Comparison of ENCODE assay signal across 22 cellular contexts in the genomic region with DNA sequence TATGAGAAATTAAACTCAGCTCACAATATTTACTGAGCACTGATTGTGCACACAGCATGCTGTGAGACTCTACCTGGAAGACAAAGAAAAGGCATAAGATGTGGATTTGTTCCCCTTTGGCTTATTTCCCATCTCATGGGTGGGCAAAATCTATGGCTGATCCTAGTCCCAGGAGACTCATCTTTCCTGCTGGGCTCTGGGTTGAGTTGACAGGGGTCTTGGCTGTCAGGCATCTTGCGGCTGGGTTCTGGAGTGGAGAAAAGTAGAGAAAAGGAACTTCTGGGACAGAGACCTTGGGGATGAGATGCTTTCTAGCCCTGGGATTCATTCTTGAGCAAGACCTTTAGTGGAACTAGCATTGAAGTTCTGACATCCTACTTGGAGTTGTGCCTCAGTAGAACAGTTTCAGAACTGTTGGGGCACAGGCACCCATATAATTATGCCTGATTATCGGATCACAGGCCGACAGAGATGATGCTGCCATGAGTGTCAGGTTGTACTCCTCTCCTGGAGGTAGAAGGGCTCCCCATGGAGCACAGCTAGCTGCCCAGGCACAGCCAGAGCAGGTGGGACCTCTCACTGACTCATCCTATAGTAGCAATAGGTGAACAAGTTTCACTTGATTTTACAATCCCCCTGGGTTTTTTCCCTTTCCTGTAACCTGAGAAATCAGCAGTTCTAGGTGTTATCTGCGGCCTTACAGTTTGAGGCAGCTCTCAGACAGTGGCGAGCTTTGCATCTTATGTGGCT.
"Had no signal": no experiment of that assay in that cellular context is flagged by ENCODE, and none has a peak within 500 bp of the region (broad histone marks: within the 10 kb centered on the region; RNA-seq: fewer than 3 reads in every experiment).

No MANE protein-coding gene starts in this region.

- H3K27ac ChIP-seq: KMS-11, SK-N-MC had no signal

- H3K4me3 ChIP-seq: MG63, SK-N-MC had no signal

- H3K36me3 ChIP-seq: MG63 had no signal

- H3K27me3 ChIP-seq: MG63 had no signal

- H3K9me3 ChIP-seq: MG63 had no signal

- H3K4me2 ChIP-seq: KMS-11 had no signal

- ATAC-seq: activated T-cell treated with anti-CD3 and anti-CD28 coated beads, Interleukin-2, amount 50 U/mL, for 4 hours; Right ventricle myocardium inferior; T-cell had no signal

- DNase-seq: activated B cell treated with CpG ODN at 0.5 μM for 24 hours; activated CD4-positive, alpha-beta memory T cell treated with anti-CD3 and anti-CD28 coated beads for 36 hours; activated CD4-positive, alpha-beta T cell treated with anti-CD3 and anti-CD28 coated beads, Interleukin-2, amount 10 ng/mL, durations not matched to agents 7 days and 5 days; activated CD8-positive, alpha-beta memory T cell treated with anti-CD3 and anti-CD28 coated beads for 24 hours; activated gamma-delta T cell; activated naive CD4-positive, alpha-beta T cell treated with anti-CD3 and anti-CD28 coated beads for 36 hours; activated T-cell treated with anti-CD3 and anti-CD28 coated beads, Interleukin-2, amount 50 U/mL, for 4 hours; amygdala; MG63; NCI-H1105 treated with DMSO at 0.1 percent for 48 hours; NCI-H1436 treated with DMSO at 0.1 percent for 48 hours; NCI-H187; NCI-H2081; NCI-H446 treated with DMSO at 0.1 percent for 48 hours; NCI-H524 treated with DMSO at 0.1 percent for 48 hours; NCI-H82; T-cell; T-helper 2 cell; T1000 had no signal
